Comparison of ENCODE assay signal across 29 cellular contexts in the genomic region with DNA sequence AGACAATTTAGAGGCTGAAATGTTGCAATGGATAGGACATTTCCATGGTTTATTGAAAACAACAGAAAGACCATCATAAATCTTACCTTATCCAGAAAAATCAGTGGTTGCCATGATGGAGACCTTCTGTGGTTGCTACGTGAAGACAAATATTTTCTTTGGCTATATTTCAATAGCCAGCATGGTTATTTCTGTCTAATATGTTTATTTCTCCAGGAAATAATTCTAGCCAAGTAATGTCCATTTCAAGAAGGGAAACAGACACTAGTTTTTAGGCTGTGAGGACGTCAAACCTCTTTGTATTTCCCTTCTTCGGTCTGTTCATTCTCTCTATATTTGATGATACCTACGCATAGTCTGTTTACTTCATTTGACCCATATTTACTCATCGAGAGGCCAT. TPM values are rescaled to one million over a fixed set of nuclear protein-coding genes. Genes with fewer than 3 reads are reported as not detected.
DNase-seq lines count a peak whose midpoint lies in the region; ATAC-seq and TF ChIP-seq lines count a peak whose summit lies in the region.
"Had no signal": no experiment of that assay in that cellular context is flagged by ENCODE, and none has a peak within 500 bp of the region (broad histone marks: within the 10 kb centered on the region; RNA-seq: fewer than 3 reads in every experiment).

No MANE protein-coding gene starts in this region.

- H3K4me1 ChIP-seq in right cardiac atrium (ENCODE audit: control insufficient read depth, insufficient read depth, low read length): peaks cover 8% of the 10 kb centered on the region
- H3K4me1 ChIP-seq in esophagus squamous epithelium: peaks cover 0 to 36% (median 21%) of the 10 kb centered on the region in 3 donors

- no peak overlapping the region for H3K27ac ChIP-seq in right cardiac atrium (ENCODE audit: low read length)
- peak overlapping the region in 3 of 4 donors; percentile 49 to 64 (median 62) for H3K27ac ChIP-seq in esophagus squamous epithelium
- H3K27ac ChIP-seq: skin epidermis, thyroid gland had no signal

- H3K27me3 ChIP-seq in right cardiac atrium (ENCODE audit: control insufficient read depth, insufficient read depth): no peaks in the 10 kb centered on the region
- peaks cover 0 to 20% (median 0%) of the 10 kb centered on the region in 4 donors for H3K27me3 ChIP-seq in esophagus squamous epithelium
- H3K27me3 ChIP-seq: thyroid gland had no signal

- POLR2A ChIA-PET in GM10248 (lab: Yijun Ruan, JAX): interaction anchor here (0.6 kb wide), 1 partner anchor 14 kb away, joined by 5 read pairs; no protein-coding TSS in a partner anchor

- ATAC-seq in left ventricle myocardium superior: peak; percentile 28
- ATAC-seq in right cardiac atrium: no peak
- ATAC-seq: activated CD8-positive, alpha-beta T cell treated with anti-CD3 and anti-CD28 coated beads for 36 hours; stimulated activated naive CD8-positive, alpha-beta T cell treated with anti-CD3 and anti-CD28 coated beads, Interleukin-15, amount 100 ng/mL, for 72 hours had no signal

- TF ChIP-seq CTCF in esophagus squamous epithelium (IDR thresholded peaks at IDR 0.05) (no peak), nephron (IDR thresholded peaks at IDR 0.05; ENCODE audit: unreplicated experiment in 3 of 3) (no peak), GM10248 (IDR thresholded peaks at IDR 0.05; ENCODE audit: control extremely low read depth, extremely low read depth, low read depth, missing control alignments) (no peak)

- H3K4me3 Mint-ChIP-seq in nephron: no peak overlapping the region
- H3K4me3 Mint-ChIP-seq: activated CD8-positive, alpha-beta T cell treated with anti-CD3 and anti-CD28 coated beads for 36 hours; activated naive CD4-positive, alpha-beta T cell treated with anti-CD3 and anti-CD28 coated beads, Interleukin-2, amount 50 U/mL, for 24 hours; dendritic cell treated with granulocyte-macrophage colony-stimulating factor and Interleukin-4, amounts not matched to agents 40 ng/mL and 50 ng/mL, for 4 days; IgD-negative memory B cell; stimulated activated naive CD8-positive, alpha-beta T cell treated with anti-CD3 and anti-CD28 coated beads, Interleukin-15, amount 100 ng/mL, for 72 hours had no signal

- CTCF ChIA-PET in GM10248 (lab: Yijun Ruan, JAX): interaction anchor here (1.1 to 20.0 kb wide), 3 partner anchors 15 to 120 kb away, joined by 3 to 225 read pairs (median 7); no protein-coding TSS in a partner anchor

- intact Hi-C loops in left ventricle myocardium superior (cut with micrococcal nuclease) (no loop called here), right cardiac atrium (cut with DNase I) (no loop called here), esophagus squamous epithelium (cut with DNase I) (no loop called here)

- H3K9me3 Mint-ChIP-seq in nephron: no peaks in the 10 kb centered on the region
- H3K9me3 Mint-ChIP-seq: activated CD8-positive, alpha-beta T cell treated with anti-CD3 and anti-CD28 coated beads for 36 hours; activated naive CD4-positive, alpha-beta T cell treated with anti-CD3 and anti-CD28 coated beads, Interleukin-2, amount 50 U/mL, for 24 hours; activated T-helper 2 cell treated with anti-CD3 and anti-CD28 coated beads, Interferon-gamma antibody, Interleukin-2, Interleukin-4, amounts not matched to agents 10 μg/mL and 5 μg/mL and 100 μg/mL, durations not matched to agents 14 hours and 24 hours and 36 hours; dendritic cell treated with granulocyte-macrophage colony-stimulating factor and Interleukin-4, amounts not matched to agents 40 ng/mL and 50 ng/mL, for 4 days; IgD-negative memory B cell; stimulated activated naive CD8-positive, alpha-beta T cell treated with anti-CD3 and anti-CD28 coated beads, Interleukin-15, amount 100 ng/mL, for 72 hours had no signal

- no peak for DNase-seq in left ventricle myocardium superior
- DNase-seq in right cardiac atrium: no peak
- no peak for DNase-seq in esophagus squamous epithelium (lab: John Stamatoyannopoulos, UW)
- no peak for DNase-seq in NCI-H1105 (lab: John Stamatoyannopoulos, UW)
- DNase-seq in stimulated activated CD4-positive, alpha-beta T cell treated with anti-CD3 and anti-CD28 coated beads, Interleukin-15, amount 100 ng/mL, for 24 hours: no peak
- no peak for DNase-seq in GM19238 (ENCODE audit: insufficient read length, low spot score)
- DNase-seq in GM10248 (ENCODE audit: extremely low spot score): no peak
- DNase-seq: activated CD4-positive, CD25-positive, alpha-beta regulatory T cell treated with anti-CD3 and anti-CD28 coated beads, Interleukin-2, amount 50 U/mL, for 72 hours; activated CD8-positive, alpha-beta T cell treated with anti-CD3 and anti-CD28 coated beads for 36 hours; DMS153; H7; kidney glomerular epithelial cell; mesendoderm; NCI-H1417 treated with DMSO at 0.1 percent for 48 hours; NCI-H2081 treated with DMSO at 0.1 percent for 48 hours; NCI-H226; NCI-H748 treated with DMSO at 0.1 percent for 48 hours; RPMI8226; stimulated activated naive CD8-positive, alpha-beta T cell treated with anti-CD3 and anti-CD28 coated beads, Interleukin-15, amount 100 ng/mL, for 72 hours; T-helper 1 cell; thyroid gland had no signal

- peak overlapping the region; percentile 61 to 87 (median 76) for H3K27ac Mint-ChIP-seq in nephron
- H3K27ac Mint-ChIP-seq: activated CD8-positive, alpha-beta T cell treated with anti-CD3 and anti-CD28 coated beads for 36 hours; activated naive CD4-positive, alpha-beta T cell treated with anti-CD3 and anti-CD28 coated beads, Interleukin-2, amount 50 U/mL, for 24 hours; activated T-helper 2 cell treated with anti-CD3 and anti-CD28 coated beads, Interferon-gamma antibody, Interleukin-2, Interleukin-4, amounts not matched to agents 10 μg/mL and 5 μg/mL and 100 μg/mL, durations not matched to agents 14 hours and 24 hours and 36 hours; dendritic cell treated with granulocyte-macrophage colony-stimulating factor and Interleukin-4, amounts not matched to agents 40 ng/mL and 50 ng/mL, for 4 days; IgD-negative memory B cell; stimulated activated naive CD8-positive, alpha-beta T cell treated with anti-CD3 and anti-CD28 coated beads, Interleukin-15, amount 100 ng/mL, for 72 hours had no signal

- 40% methylated on average over 5 of the region's 5 CpGs for WGBS in right cardiac atrium
- WGBS in esophagus squamous epithelium, 2 donors: 44 to 47% methylated on average over 5 of the region's 5 CpGs

- peaks cover 22% of the 10 kb centered on the region for H3K4me1 Mint-ChIP-seq in nephron
- H3K4me1 Mint-ChIP-seq: activated naive CD4-positive, alpha-beta T cell treated with anti-CD3 and anti-CD28 coated beads, Interleukin-2, amount 50 U/mL, for 24 hours; stimulated activated naive CD8-positive, alpha-beta T cell treated with anti-CD3 and anti-CD28 coated beads, Interleukin-15, amount 100 ng/mL, for 72 hours had no signal

- H3K4me3 ChIP-seq in right cardiac atrium (ENCODE audit: low read length) (no peak overlapping the region), esophagus squamous epithelium (no peak overlapping the region)
- H3K4me3 ChIP-seq: skin epidermis, thyroid gland had no signal

- no peaks in the 10 kb centered on the region for H3K36me3 Mint-ChIP-seq in nephron (ENCODE audit: low read depth)
- H3K36me3 Mint-ChIP-seq: activated naive CD4-positive, alpha-beta T cell treated with anti-CD3 and anti-CD28 coated beads, Interleukin-2, amount 50 U/mL, for 24 hours; IgD-negative memory B cell had no signal

- TF ChIP-seq POLR2A in esophagus squamous epithelium (IDR thresholded peaks at IDR 0.05): no peak

- peaks cover 38% of the 10 kb centered on the region for H3K27me3 Mint-ChIP-seq in nephron (ENCODE audit: low read depth)

- H3K36me3 ChIP-seq in esophagus squamous epithelium: no peaks in the 10 kb centered on the region
- H3K36me3 ChIP-seq: thyroid gland had no signal

- H3K9me3 ChIP-seq in right cardiac atrium (ENCODE audit: control insufficient read depth, low read length) (no peaks in the 10 kb centered on the region), esophagus squamous epithelium (no peaks in the 10 kb centered on the region)
- H3K9me3 ChIP-seq: thyroid gland had no signal

RNA-seq across cellular contexts. Expression of a gene that starts 49.2 kb away (rescaled TPM):
- total RNA-seq in left ventricle myocardium superior: 11.6 TPM
- 10 to 100 TPM; 59.5 to 94.2 (median 67.1) TPM for total RNA-seq in right cardiac atrium
- 44.2 TPM for polyA plus RNA-seq in right cardiac atrium
- 10 to 100 TPM in 2 of 4 donors, 1 to 10 TPM in 2; 6.3 to 15.1 (median 11.7) TPM for total RNA-seq in esophagus squamous epithelium
- total RNA-seq: activated CD8-positive, alpha-beta T cell treated with anti-CD3 and anti-CD28 coated beads for 36 hours; G401; pulmonary artery endothelial cell had no signal
